Comparison of ENCODE assay signal across 8 cellular contexts in genomic region chr15:65829150-65829764, GRCh38.
A peak's percentile ranks its signal among the peaks of the same experiment; 100 is the strongest.
DNase-seq lines count a peak whose midpoint lies in the region; ATAC-seq and TF ChIP-seq lines count a peak whose summit lies in the region.

No MANE protein-coding gene starts in this region.

- H3K4me3 Mint-ChIP-seq in activated naive CD8-positive, alpha-beta T cell, result peak overlapping the region; percentile 77

- no peak for ATAC-seq in GM19035 (IDR thresholded peaks at IDR 0.05; ENCODE audit: unreplicated experiment)

- peak; percentile 22 for DNase-seq in activated CD4-positive, alpha-beta T cell treated with anti-CD3 and anti-CD28 coated beads for 48 hours
- DNase-seq in activated CD4-positive, alpha-beta T cell treated with anti-CD3 and anti-CD28 coated beads, Interleukin-2, amount 50 U/mL, for 1 hour, result no peak
- DNase-seq in kidney tubule cell (ENCODE audit: low spot score) (peak; percentile 34), DMS153 (lab: John Stamatoyannopoulos, UW) (no peak), DMS79 (lab: John Stamatoyannopoulos, UW) (no peak)

- peak; percentile 65 for TF ChIP-seq CTCF in LNCAP (IDR thresholded peaks at IDR 0.05)

- H3K9me3 Mint-ChIP-seq in activated naive CD8-positive, alpha-beta T cell (ENCODE audit: low read depth), result no peaks in the 10 kb centered on the region

- H3K27ac Mint-ChIP-seq in activated naive CD8-positive, alpha-beta T cell, result peak overlapping the region; percentile 89

- no peaks in the 10 kb centered on the region for H3K27me3 Mint-ChIP-seq in activated naive CD8-positive, alpha-beta T cell

- H3K4me1 Mint-ChIP-seq in activated naive CD8-positive, alpha-beta T cell (ENCODE audit: low read depth), result peaks cover 67% of the 10 kb centered on the region

- H3K36me3 Mint-ChIP-seq in activated naive CD8-positive, alpha-beta T cell, result no peaks in the 10 kb centered on the region

Comparison
In these comparisons a context has a peak if more than half of its experiments do, and no peak if none do; other contexts are left out.
1. DNase-seq: peak in activated CD4-positive, alpha-beta T cell treated with anti-CD3 and anti-CD28 coated beads for 48 hours (single experiment) and kidney tubule cell (single experiment); none in activated CD4-positive, alpha-beta T cell treated with anti-CD3 and anti-CD28 coated beads, Interleukin-2, amount 50 U/mL, for 1 hour (single experiment), DMS153 (single experiment) and DMS79 (single experiment).